Comparison of ENCODE assay signal across 7 cellular contexts in the genomic region with DNA sequence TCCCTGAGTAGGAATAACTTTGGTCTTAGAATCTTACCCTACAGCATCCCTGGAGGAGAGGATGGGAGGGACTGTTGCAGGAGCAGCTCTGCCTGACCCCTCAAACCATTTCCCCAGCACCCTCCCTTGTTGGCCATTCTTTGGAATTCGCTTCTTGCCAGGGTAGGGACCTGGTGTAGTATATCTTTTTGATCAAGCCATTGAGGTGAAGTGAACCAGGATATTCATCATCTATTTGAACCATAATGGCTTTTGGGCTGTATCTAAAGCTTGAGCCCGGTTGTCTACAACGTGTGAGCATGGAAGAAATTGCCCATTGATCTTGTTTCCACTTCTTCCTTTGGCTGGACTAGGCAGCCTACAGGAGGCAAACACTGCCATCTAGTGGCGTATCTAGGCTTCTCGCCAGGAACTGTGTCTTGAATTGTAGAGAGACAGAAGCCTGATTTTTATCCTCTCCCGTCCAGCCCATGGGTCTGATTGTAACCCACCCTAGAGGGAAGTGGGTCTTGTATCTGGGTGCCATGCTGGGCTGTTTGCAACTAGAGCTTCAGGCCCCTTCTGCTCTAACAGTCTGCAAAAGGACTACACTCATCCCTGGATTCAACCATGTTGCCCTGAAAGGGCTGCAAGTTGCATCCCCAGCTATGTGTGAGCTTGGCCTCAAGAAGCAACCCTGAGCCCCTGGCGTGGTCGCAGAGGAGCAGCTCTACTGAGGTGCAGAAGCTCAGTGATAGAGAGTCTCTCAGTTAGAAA.
A peak's percentile ranks its signal among the peaks of the same experiment; 100 is the strongest.
DNase-seq lines count a peak whose midpoint lies in the region; FAIRE-seq and TF ChIP-seq lines count a peak whose summit lies in the region.

No MANE protein-coding gene starts in this region.

- no peak overlapping the region for H3K4me3 ChIP-seq in cardiac muscle cell

- peak; percentile 95 for TF ChIP-seq CTCF in cardiac muscle cell (IDR thresholded peaks at IDR 0.05; ENCODE audit: low read depth, low read length)

- DNase-seq in GM12892 (ENCODE audit: insufficient read length) (peak; percentile 34), NCI-H1048 (lab: John Stamatoyannopoulos, UW) (peak; percentile 26), SKM-1 treated with dmso at 0.1 percent for 144 hours (lab: John Stamatoyannopoulos, UW; ENCODE audit: unreplicated experiment) (peak; percentile 46), cardiac muscle cell (ENCODE audit: low read depth in 1 of 2, low spot score in 1 of 2) (peak; percentile 86 to 90), posterior cingulate gyrus (peak; percentile 50 to 96 (median 80)), urothelium cell line (ENCODE audit: low spot score) (peak; percentile 84)
- DNase-seq in activated naive CD8-positive, alpha-beta T cell treated with anti-CD3 and anti-CD28 coated beads, Interleukin-2, amount 50 U/mL, for 16 hours (ENCODE audit: low read depth, low spot score) = peak; percentile 17

- no peaks in the 10 kb centered on the region for H3K36me3 ChIP-seq in cardiac muscle cell

- TF ChIP-seq POLR2A in GM12892 (IDR thresholded peaks at IDR 0.05; ENCODE audit: low read depth, low read length) = no peak

- no peak overlapping the region for H3K27ac ChIP-seq in cardiac muscle cell

- no peaks in the 10 kb centered on the region for H3K4me1 ChIP-seq in cardiac muscle cell (ENCODE audit: low read depth)

- no peaks in the 10 kb centered on the region for H3K9me3 ChIP-seq in cardiac muscle cell (ENCODE audit: low read depth)

- FAIRE-seq in GM12892 (lab: Jason Lieb, UNC) = peak; percentile 84
- no peak for FAIRE-seq in urothelium cell line (lab: Jason Lieb, UNC)

- no peaks in the 10 kb centered on the region for H3K27me3 ChIP-seq in cardiac muscle cell

- intact Hi-C loops in posterior cingulate gyrus (cut with DNase I) = no loop called here

Comparison
In these comparisons a context has a peak if more than half of its experiments do, and no peak if none do; other contexts are left out.
1. DNase-seq: peak in every context shown above with its lines; median percentile 88 in cardiac muscle cell; 84 in urothelium cell line; 80 in posterior cingulate gyrus; 46 in SKM-1 treated with dmso at 0.1 percent for 144 hours; 34 in GM12892; 26 in NCI-H1048; 17 in activated naive CD8-positive, alpha-beta T cell treated with anti-CD3 and anti-CD28 coated beads, Interleukin-2, amount 50 U/mL, for 16 hours.